Comparison of ENCODE assay signal across 14 cellular contexts in the genomic region with DNA sequence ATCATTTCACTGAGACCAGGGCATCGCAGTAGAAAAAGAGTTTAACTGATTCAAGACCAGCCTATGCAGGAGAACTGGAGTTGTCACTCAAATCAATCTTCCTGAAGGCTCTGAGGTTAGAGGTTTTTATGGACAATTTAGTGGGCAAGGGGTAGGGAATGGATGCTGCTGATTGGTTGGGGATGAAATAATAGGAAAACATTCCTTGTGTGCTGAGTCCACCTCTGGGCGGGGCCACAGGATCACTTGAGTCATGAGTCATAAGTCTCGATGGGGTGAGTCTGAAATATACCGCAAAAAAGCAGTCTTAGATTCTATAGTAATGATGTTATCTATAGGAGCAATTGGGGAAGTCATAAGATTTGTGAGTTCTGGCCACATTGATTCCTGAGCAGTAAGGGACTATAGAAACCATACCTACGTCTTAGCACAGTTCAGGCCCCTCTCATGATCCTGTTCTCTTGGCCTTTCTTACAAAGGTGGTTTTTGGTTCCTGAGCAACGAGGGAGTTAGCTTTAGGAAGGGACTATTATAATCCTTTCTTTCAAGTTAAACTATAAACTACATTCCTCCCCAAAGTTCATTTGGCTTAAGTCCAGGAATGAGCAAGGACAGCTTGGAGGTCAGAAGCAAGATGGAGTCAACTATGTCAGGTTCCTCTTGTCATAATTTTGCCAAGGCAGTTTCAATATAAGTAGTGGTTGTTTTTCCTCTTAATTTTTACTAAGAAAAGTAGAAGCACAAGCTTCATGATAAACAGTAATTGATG. TPM values are rescaled to one million over a fixed set of nuclear protein-coding genes. Genes with fewer than 3 reads are reported as not detected.
DNase-seq lines count a peak whose midpoint lies in the region; FAIRE-seq and TF ChIP-seq lines count a peak whose summit lies in the region.
"Had no signal": no experiment of that assay in that cellular context is flagged by ENCODE, and none has a peak within 500 bp of the region (broad histone marks: within the 10 kb centered on the region; RNA-seq: fewer than 3 reads in every experiment).

No MANE protein-coding gene starts in this region.

- H3K36me3 Mint-ChIP-seq in CD4-positive, alpha-beta memory T cell, result peaks cover 0 to 10% of the 10 kb centered on the region in 2 donors

- CTCF ChIA-PET in HEK293T (lab: Yijun Ruan, JAX), result interaction anchor here (0.6 kb wide), 1 partner anchor 63 kb away, joined by 4 read pairs; no protein-coding TSS in a partner anchor
- CTCF ChIA-PET in CD4-positive, alpha-beta memory T cell (lab: Charles Lee; ENCODE audit: partially characterized antibody), result interaction anchor here (0.6 kb wide), 1 partner anchor 21 kb away, joined by 3 read pairs; no protein-coding TSS in a partner anchor

- H3K9me3 ChIP-seq in small intestine (ENCODE audit: control insufficient read depth, low read depth), result no peaks in the 10 kb centered on the region
- H3K9me3 ChIP-seq in CD4-positive, alpha-beta memory T cell (ENCODE audit: control insufficient read depth in 1 of 2, low read length in 2 of 2), result no peaks in the 10 kb centered on the region

- no peaks in the 10 kb centered on the region for H3K27me3 ChIP-seq in small intestine (ENCODE audit: control insufficient read depth in 2 of 2, insufficient read depth in 2 of 2, low read length in 2 of 2)
- H3K27me3 ChIP-seq in CD4-positive, alpha-beta memory T cell (ENCODE audit: insufficient read depth, low read length), result no peaks in the 10 kb centered on the region

- intact Hi-C loops in CD4-positive, alpha-beta memory T cell (cut with micrococcal nuclease), result loop anchor here (10.0 kb wide), 1 partner anchor 675 kb away; a partner anchor contains a TSS

- no peaks in the 10 kb centered on the region for H3K36me3 ChIP-seq in small intestine (ENCODE audit: control insufficient read depth in 2 of 2, insufficient read depth in 2 of 2, low read length in 2 of 2)
- no peaks in the 10 kb centered on the region for H3K36me3 ChIP-seq in CD4-positive, alpha-beta memory T cell (ENCODE audit: insufficient read depth, low read length)

- TF ChIP-seq CTCF in epithelial cell of esophagus (IDR thresholded peaks at IDR 0.05; ENCODE audit: insufficient read depth, low read depth, low read length, missing control alignments) (no peak), GM13977 (IDR thresholded peaks at IDR 0.05; ENCODE audit: extremely low read depth, insufficient read depth, missing control alignments) (no peak)

- H3K9me3 Mint-ChIP-seq in CD4-positive, alpha-beta memory T cell, result no peaks in the 10 kb centered on the region
- H3K9me3 Mint-ChIP-seq: activated T-helper 2 cell treated with anti-CD3 and anti-CD28 coated beads, Interferon-gamma antibody, Interleukin-2, Interleukin-4, amounts not matched to agents 10 μg/mL and 5 μg/mL and 100 μg/mL, durations not matched to agents 14 hours and 24 hours and 36 hours; dendritic cell treated with granulocyte-macrophage colony-stimulating factor and Interleukin-4, amounts not matched to agents 40 ng/mL and 50 ng/mL, for 4 days; nephron had no signal

- H3K27me3 Mint-ChIP-seq in CD4-positive, alpha-beta memory T cell, result no peaks in the 10 kb centered on the region
- H3K27me3 Mint-ChIP-seq: dendritic cell treated with granulocyte-macrophage colony-stimulating factor and Interleukin-4, amounts not matched to agents 40 ng/mL and 50 ng/mL, for 4 days had no signal

- in situ Hi-C loops in GM13977 (cut with MboI; ENCODE audit: low pct_unique_long_range_greater_than_20kb, low sequenced_read_pairs, unreplicated experiment), result no loop called here

- peak; percentile 10 for DNase-seq in HEK293T (ENCODE audit: extremely low spot score)
- peak; percentile 90 for DNase-seq in RKO (ENCODE audit: low spot score)
- peak; percentile 94 for DNase-seq in epithelial cell of esophagus (ENCODE audit: low read depth)
- peak; percentile 26 for DNase-seq in small intestine
- DNase-seq in activated naive CD4-positive, alpha-beta T cell treated with Interleukin-2 at 50 U/mL for 16 hours, result no peak
- DNase-seq in CD4-positive, alpha-beta memory T cell, result no peak
- DNase-seq in GM13977 (ENCODE audit: low spot score), result no peak
- DNase-seq: GF-D8; NCI-H446; stimulated activated CD4-positive, alpha-beta T cell treated with anti-CD3 and anti-CD28 coated beads, Interleukin-1b, Interleukin-23, amount 100 ng/mL, for 48 hours; T-helper 9 cell had no signal

- peaks cover 0 to 5% of the 10 kb centered on the region in 2 donors for H3K4me1 ChIP-seq in small intestine (ENCODE audit: control insufficient read depth in 2 of 2, insufficient read depth in 1 of 2, low read depth in 1 of 2, low read length in 1 of 2)
- H3K4me1 ChIP-seq in CD4-positive, alpha-beta memory T cell (ENCODE audit: insufficient read depth, low read length), result peaks cover 28% of the 10 kb centered on the region

- no peak overlapping the region for H3K4me3 ChIP-seq in epithelial cell of esophagus (ENCODE audit: low read length)
- H3K4me3 ChIP-seq in small intestine (ENCODE audit: low read depth in 1 of 2, low read length in 2 of 2), result no peak overlapping the region
- no peak overlapping the region for H3K4me3 ChIP-seq in CD4-positive, alpha-beta memory T cell (ENCODE audit: low read length in 2 of 2)

- POLR2A ChIA-PET in HEK293T (lab: Yijun Ruan, JAX), result no interaction called here
- POLR2A ChIA-PET in CD4-positive, alpha-beta memory T cell (lab: Charles Lee; ENCODE audit: partially characterized antibody), result no interaction called here

- FAIRE-seq in small intestine (lab: Jason Lieb, UNC), result no peak

- 68 to 79% (median 76%) methylated on average over 6 of the region's 6 CpGs for WGBS in small intestine, 3 donors

- H3K4me3 Mint-ChIP-seq in CD4-positive, alpha-beta memory T cell, result peak overlapping the region in 1 of 8 donors; percentile 59
- H3K4me3 Mint-ChIP-seq: dendritic cell treated with granulocyte-macrophage colony-stimulating factor and Interleukin-4, amounts not matched to agents 40 ng/mL and 50 ng/mL, for 4 days had no signal

- H3K27ac ChIP-seq in small intestine (ENCODE audit: low read depth in 1 of 2, low read length in 1 of 2), result no peak overlapping the region
- no peak overlapping the region for H3K27ac ChIP-seq in CD4-positive, alpha-beta memory T cell (ENCODE audit: low read depth, low read length)

- H3K27ac Mint-ChIP-seq in CD4-positive, alpha-beta memory T cell, result no peak overlapping the region
- H3K27ac Mint-ChIP-seq: activated T-helper 2 cell treated with anti-CD3 and anti-CD28 coated beads, Interferon-gamma antibody, Interleukin-2, Interleukin-4, amounts not matched to agents 10 μg/mL and 5 μg/mL and 100 μg/mL, durations not matched to agents 14 hours and 24 hours and 36 hours; dendritic cell treated with granulocyte-macrophage colony-stimulating factor and Interleukin-4, amounts not matched to agents 40 ng/mL and 50 ng/mL, for 4 days; nephron had no signal

- peaks cover 25 to 38% (median 30%) of the 10 kb centered on the region in 4 donors for H3K4me1 Mint-ChIP-seq in CD4-positive, alpha-beta memory T cell

TF ChIP-seq in HEK293T, 16 proteins besides CTCF, POLR2A, EP300 and RAD21:
- TF ChIP-seq ZNF384 (IDR thresholded peaks at IDR 0.05) (no peak), NFRKB (IDR thresholded peaks at IDR 0.05) (no peak), L3MBTL2 (conservative IDR thresholded peaks at IDR 0.05) (no peak)
- TF ChIP-seq, protein P1, sequence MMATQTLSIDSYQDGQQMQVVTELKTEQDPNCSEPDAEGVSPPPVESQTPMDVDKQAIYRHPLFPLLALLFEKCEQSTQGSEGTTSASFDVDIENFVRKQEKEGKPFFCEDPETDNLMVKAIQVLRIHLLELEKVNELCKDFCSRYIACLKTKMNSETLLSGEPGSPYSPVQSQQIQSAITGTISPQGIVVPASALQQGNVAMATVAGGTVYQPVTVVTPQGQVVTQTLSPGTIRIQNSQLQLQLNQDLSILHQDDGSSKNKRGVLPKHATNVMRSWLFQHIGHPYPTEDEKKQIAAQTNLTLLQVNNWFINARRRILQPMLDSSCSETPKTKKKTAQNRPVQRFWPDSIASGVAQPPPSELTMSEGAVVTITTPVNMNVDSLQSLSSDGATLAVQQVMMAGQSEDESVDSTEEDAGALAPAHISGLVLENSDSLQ (IDR thresholded peaks at IDR 0.05), result peak; percentile 71

RNA-seq across cellular contexts. Expression of a gene that starts 2.7 kb away (rescaled TPM):
- polyA plus RNA-seq in small intestine, result 10 to 100 TPM; 22.3 to 28.6 (median 27.5) TPM
- total RNA-seq in CD4-positive, alpha-beta memory T cell, result 10 to 100 TPM; 51.5 to 59.8 TPM
- 10 to 100 TPM; 19.8 to 28.3 TPM for polyA plus RNA-seq in CD4-positive, alpha-beta memory T cell

RNA-seq across cellular contexts. Expression of a gene that starts 35.6 kb away (rescaled TPM):
- under 1 TPM in 2 of 3 donors, not detected in 1; 0.22 to 0.24 TPM for polyA plus RNA-seq in small intestine
- 1 to 10 TPM; 2.3 to 3.0 TPM for total RNA-seq in CD4-positive, alpha-beta memory T cell
- under 1 TPM in 1 of 2 donors, not detected in 1; 0.25 TPM for polyA plus RNA-seq in CD4-positive, alpha-beta memory T cell

Comparison
In these comparisons a context has a peak if more than half of its experiments do, and no peak if none do; other contexts are left out.
1. DNase-seq: peak in HEK293T (single experiment), RKO (single experiment), epithelial cell of esophagus (single experiment) and small intestine (single experiment); none in activated naive CD4-positive, alpha-beta T cell treated with Interleukin-2 at 50 U/mL for 16 hours (single experiment), CD4-positive, alpha-beta memory T cell (0 of 5) and GM13977 (single experiment).